Comparison of ENCODE assay signal across 8 cellular contexts in genomic region chr7:158976849-158977593, GRCh38.
DNase-seq lines count a peak whose midpoint lies in the region; ATAC-seq and TF ChIP-seq lines count a peak whose summit lies in the region.

No MANE protein-coding gene starts in this region.

- H3K4me2 ChIP-seq in OCI-LY3 (ENCODE audit: low read length): peak overlapping the region; percentile 87

- H3K27ac ChIP-seq in OCI-LY3 (ENCODE audit: low read length): no peak overlapping the region

- H3K79me2 ChIP-seq in OCI-LY3 (ENCODE audit: low read length): no peaks in the 10 kb centered on the region

- H3K4me3 ChIP-seq in OCI-LY3 (ENCODE audit: low read length): peak overlapping the region; percentile 81

- H2AFZ ChIP-seq in OCI-LY3 (ENCODE audit: low read depth, low read length): peak overlapping the region; percentile 89

- H3K36me3 Mint-ChIP-seq in naive thymus-derived CD8-positive, alpha-beta T cell: no peaks in the 10 kb centered on the region
- H3K36me3 Mint-ChIP-seq in stimulated activated effector memory CD8-positive, alpha-beta T cell treated with anti-CD3 and anti-CD28 coated beads, Interleukin-12 subunit alpha, Interleukin-12 subunit beta, amount 100 ng/mL, for 72 hours: no peaks in the 10 kb centered on the region

- peaks cover 7 to 24% (median 19%) of the 10 kb centered on the region in 4 donors for H3K4me1 Mint-ChIP-seq in naive thymus-derived CD8-positive, alpha-beta T cell
- peaks cover 18% of the 10 kb centered on the region for H3K4me1 Mint-ChIP-seq in stimulated activated effector memory CD8-positive, alpha-beta T cell treated with anti-CD3 and anti-CD28 coated beads, Interleukin-12 subunit alpha, Interleukin-12 subunit beta, amount 100 ng/mL, for 72 hours

- POLR2A ChIA-PET in naive thymus-derived CD8-positive, alpha-beta T cell (lab: Charles Lee): interaction anchor here (0.8 to 1.7 kb wide), 5 partner anchors 15 to 281 kb away, joined by 3 to 10 read pairs (median 7); partner anchors contain the start of gene NCAPG2

- no peaks in the 10 kb centered on the region for H3K27me3 ChIP-seq in OCI-LY3 (ENCODE audit: low read depth, low read length)

- H3K4me1 ChIP-seq in OCI-LY3 (ENCODE audit: low read length): peaks cover 6% of the 10 kb centered on the region; the same call in 1 of the 2 replicates

- peak; percentile 70 for DNase-seq in CMK (ENCODE audit: low read depth)
- DNase-seq in HPDE6-E6E7 (ENCODE audit: extremely low spot score): peak; percentile 67
- peak; percentile 79 for DNase-seq in activated T-cell treated with anti-CD3 and anti-CD28 coated beads for 48 hours (ENCODE audit: low read depth)
- peak; percentile 58 for DNase-seq in fibroblast of gingiva (ENCODE audit: low read depth)
- DNase-seq in naive thymus-derived CD8-positive, alpha-beta T cell: peak; percentile 79 to 97 (median 88)
- DNase-seq in stimulated activated effector memory CD8-positive, alpha-beta T cell treated with anti-CD3 and anti-CD28 coated beads, Interleukin-12 subunit alpha, Interleukin-12 subunit beta, amount 100 ng/mL, for 72 hours (ENCODE audit: low spot score in 2 of 2): peak; percentile 89 to 96

- H3K36me3 ChIP-seq in OCI-LY3 (replicated peaks; ENCODE audit: low read depth, low read length): no peaks in the 10 kb centered on the region

- no peaks in the 10 kb centered on the region for H4K20me1 ChIP-seq in OCI-LY3 (ENCODE audit: insufficient read depth, low read length)

- peaks cover 0 to 2% (median 0%) of the 10 kb centered on the region in 5 donors for H3K27me3 Mint-ChIP-seq in naive thymus-derived CD8-positive, alpha-beta T cell

- ATAC-seq in GM19468 (IDR thresholded peaks at IDR 0.05; ENCODE audit: extremely low read depth, unreplicated experiment): peak; percentile 62
- ATAC-seq in naive thymus-derived CD8-positive, alpha-beta T cell: peak; percentile 75 to 82
- ATAC-seq in stimulated activated effector memory CD8-positive, alpha-beta T cell treated with anti-CD3 and anti-CD28 coated beads, Interleukin-12 subunit alpha, Interleukin-12 subunit beta, amount 100 ng/mL, for 72 hours: peak; percentile 88

- H3K9me3 ChIP-seq in OCI-LY3 (ENCODE audit: insufficient read depth, low read length): 0 out of 2 replicates have a peak, but pooled peaks cover 3% of the 10 kb centered on the region

- TF ChIP-seq CTCF in OCI-LY3 (IDR thresholded peaks at IDR 0.05; ENCODE audit: low read depth, low read length): peak; percentile 89

- H3K9me3 Mint-ChIP-seq in naive thymus-derived CD8-positive, alpha-beta T cell: peaks cover 0 to 12% (median 3%) of the 10 kb centered on the region in 9 donors
- peaks cover 3% of the 10 kb centered on the region for H3K9me3 Mint-ChIP-seq in stimulated activated effector memory CD8-positive, alpha-beta T cell treated with anti-CD3 and anti-CD28 coated beads, Interleukin-12 subunit alpha, Interleukin-12 subunit beta, amount 100 ng/mL, for 72 hours

- H3K9ac ChIP-seq in OCI-LY3 (ENCODE audit: low read length): peak overlapping the region; percentile 49; the same call in 1 of the 2 replicates

- H3K27ac Mint-ChIP-seq in naive thymus-derived CD8-positive, alpha-beta T cell: peak overlapping the region; percentile 80 to 97 (median 92)
- H3K27ac Mint-ChIP-seq in stimulated activated effector memory CD8-positive, alpha-beta T cell treated with anti-CD3 and anti-CD28 coated beads, Interleukin-12 subunit alpha, Interleukin-12 subunit beta, amount 100 ng/mL, for 72 hours: peak overlapping the region; percentile 84

- peak overlapping the region; percentile 81 to 97 (median 91) for H3K4me3 Mint-ChIP-seq in naive thymus-derived CD8-positive, alpha-beta T cell
- peak overlapping the region; percentile 76 for H3K4me3 Mint-ChIP-seq in stimulated activated effector memory CD8-positive, alpha-beta T cell treated with anti-CD3 and anti-CD28 coated beads, Interleukin-12 subunit alpha, Interleukin-12 subunit beta, amount 100 ng/mL, for 72 hours
